In the genomic region with DNA sequence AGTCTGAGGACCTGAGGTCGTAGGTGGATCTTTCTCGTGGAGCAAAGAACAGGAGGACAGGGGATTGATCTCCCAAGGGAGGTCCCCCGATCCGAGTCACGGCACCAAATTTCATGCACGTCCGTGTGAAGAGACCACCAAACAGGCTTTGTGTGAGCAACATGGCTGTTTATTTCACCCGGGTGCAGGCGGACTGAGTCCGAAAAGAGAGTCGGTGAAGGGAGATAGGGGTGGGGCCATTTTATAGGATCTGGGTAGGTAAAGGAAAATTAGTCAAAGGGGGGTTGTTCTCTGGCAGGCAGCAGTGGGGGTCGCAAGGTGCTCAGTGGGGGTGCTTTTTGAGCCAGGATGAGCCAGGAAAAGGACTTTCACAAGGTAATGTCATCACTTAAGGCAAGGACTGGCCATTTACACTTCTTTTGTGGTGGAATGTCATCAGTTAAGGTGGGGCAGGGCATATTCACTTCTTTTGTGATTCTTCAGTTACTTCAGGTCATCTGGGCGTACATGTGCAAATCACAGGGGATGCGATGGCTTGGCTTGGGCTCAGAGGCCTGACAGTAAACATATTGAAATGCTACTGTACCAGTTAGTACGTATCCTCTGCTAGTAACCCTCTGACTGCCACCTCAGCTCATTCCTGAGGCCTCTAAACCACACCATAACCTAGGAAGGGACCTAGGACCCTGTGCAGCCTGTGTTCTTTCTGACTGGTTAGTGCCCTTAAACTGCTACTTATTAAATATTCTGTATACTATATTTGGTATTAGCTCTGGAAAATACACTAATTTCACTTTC, we compare ENCODE assay signal across 1 cellular context.
TF ChIP-seq lines count a peak whose summit lies in the region.

No MANE protein-coding gene starts in this region.

TF ChIP-seq in H1, 55 proteins besides CTCF, POLR2A, EP300 and RAD21:
- TF ChIP-seq SIN3A (conservative IDR thresholded peaks at IDR 0.05 in 1 of 2, IDR thresholded peaks at IDR 0.05 in 1 of 2; ENCODE audit: low read depth in 1 of 2, low read length in 2 of 2) (0 out of 4 replicates have a peak, but pooled peaks have one; percentile 9 to 16), POLR2AphosphoS5 (IDR thresholded peaks at IDR 0.05; ENCODE audit: low read depth, low read length) (peak; percentile 54; the same call in 1 of the 2 replicates)
TF ChIP-seq in H1: peak in this region for 2; not testable (repeated sequence) for 53.
